ENCODE assay signal across 9 cellular contexts in the genomic region with DNA sequence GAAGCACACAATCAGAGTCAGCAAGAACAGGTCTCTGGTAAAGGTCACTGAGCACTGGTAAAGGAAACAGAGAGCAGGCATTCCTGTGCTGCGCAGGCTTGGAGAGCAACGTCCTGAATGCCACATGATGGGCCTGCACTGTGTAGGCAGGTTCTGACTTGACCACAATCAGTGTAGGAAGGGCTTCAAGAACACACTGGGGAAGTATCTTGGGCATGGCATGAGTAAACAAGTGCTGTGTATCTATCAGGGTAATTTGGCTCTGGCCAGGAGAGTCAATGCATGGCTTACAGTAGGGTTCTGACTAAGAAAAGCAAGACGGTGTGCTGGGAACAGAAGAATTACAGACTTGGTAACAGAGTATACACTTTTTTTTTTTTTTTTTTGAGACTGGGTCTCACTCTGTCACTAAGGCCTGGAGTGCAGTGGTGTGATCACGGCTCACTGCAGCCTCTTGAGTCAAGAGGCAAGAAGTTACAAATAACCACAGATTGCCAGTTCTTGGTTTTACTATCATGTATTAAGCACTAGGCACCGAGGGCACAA. TPM values are rescaled to one million over a fixed set of nuclear protein-coding genes. Genes with fewer than 3 reads are reported as not detected.
DNase-seq lines count a peak whose midpoint lies in the region; ATAC-seq and TF ChIP-seq lines count a peak whose summit lies in the region.
"Had no signal": no experiment of that assay in that cellular context is flagged by ENCODE, and none has a peak within 500 bp of the region (broad histone marks: within the 10 kb centered on the region; RNA-seq: fewer than 3 reads in every experiment).

No MANE protein-coding gene starts in this region.

- H3K4me3 ChIP-seq in left ventricle myocardium inferior: no peak overlapping the region

- TF ChIP-seq CTCF in WTC11 (IDR thresholded peaks at IDR 0.05) (no peak), left ventricle myocardium inferior (IDR thresholded peaks at IDR 0.05; ENCODE audit: borderline replicate concordance) (no peak)

- peak overlapping the region; percentile 98 for H3K27ac Mint-ChIP-seq in activated CD4-positive, alpha-beta T cell treated with anti-CD3 and anti-CD28 coated beads, Interleukin-2, amount 10 ng/mL, durations not matched to agents 24 days and 14 days
- peak overlapping the region; percentile 77 for H3K27ac Mint-ChIP-seq in WTC11
- peak overlapping the region; percentile 93 for H3K27ac Mint-ChIP-seq in stimulated activated naive CD8-positive, alpha-beta T cell treated with anti-CD3 and anti-CD28 coated beads, Interleukin-15, Interleukin-2, amounts not matched to agents 100 ng/mL and 50 ng/mL, for 24 hours

- ATAC-seq in WTC11: no peak

- POLR2A ChIA-PET in WTC11 (lab: Charles Lee): no interaction called here

- H3K36me3 ChIP-seq in left ventricle myocardium inferior: peaks cover 22% of the 10 kb centered on the region

- intact Hi-C loops in activated CD4-positive, alpha-beta T cell treated with anti-CD3 and anti-CD28 coated beads, Interleukin-2, amount 10 ng/mL, durations not matched to agents 24 days and 14 days (cut with micrococcal nuclease): loop anchor here (5.0 kb wide), 1 partner anchor 60 kb away; no protein-coding TSS in a partner anchor
- intact Hi-C loops in left ventricle myocardium inferior (cut with micrococcal nuclease): no loop called here

- peaks cover 89% of the 10 kb centered on the region for H3K4me1 Mint-ChIP-seq in activated CD4-positive, alpha-beta T cell treated with anti-CD3 and anti-CD28 coated beads, Interleukin-2, amount 10 ng/mL, durations not matched to agents 24 days and 14 days
- peaks cover 12% of the 10 kb centered on the region for H3K4me1 Mint-ChIP-seq in WTC11
- H3K4me1 Mint-ChIP-seq in stimulated activated naive CD8-positive, alpha-beta T cell treated with anti-CD3 and anti-CD28 coated beads, Interleukin-15, Interleukin-2, amounts not matched to agents 100 ng/mL and 50 ng/mL, for 24 hours (ENCODE audit: low read depth): peaks cover 100% of the 10 kb centered on the region

- peak; percentile 71 for DNase-seq in activated CD4-positive, alpha-beta T cell treated with anti-CD3 and anti-CD28 coated beads, Interleukin-2, amount 10 ng/mL, durations not matched to agents 24 days and 14 days
- DNase-seq in activated CD4-positive, alpha-beta T cell treated with anti-CD3 and anti-CD28 coated beads, Interleukin-2, amount 50 U/mL, for 4 hours: no peak
- DNase-seq in WTC11 (ENCODE audit: low spot score): no peak
- no peak for DNase-seq in left ventricle myocardium inferior
- DNase-seq in SHP77 (lab: John Stamatoyannopoulos, UW): no peak
- DNase-seq in RKO (ENCODE audit: low spot score): no peak
- DNase-seq in SIG-M5 (lab: John Stamatoyannopoulos, UW): no peak
- DNase-seq: NCI-H524 treated with DMSO at 0.1 percent for 48 hours had no signal

- no peaks in the 10 kb centered on the region for H3K27me3 Mint-ChIP-seq in activated CD4-positive, alpha-beta T cell treated with anti-CD3 and anti-CD28 coated beads, Interleukin-2, amount 10 ng/mL, durations not matched to agents 24 days and 14 days
- no peaks in the 10 kb centered on the region for H3K27me3 Mint-ChIP-seq in WTC11 (ENCODE audit: low read depth)
- H3K27me3 Mint-ChIP-seq in stimulated activated naive CD8-positive, alpha-beta T cell treated with anti-CD3 and anti-CD28 coated beads, Interleukin-15, Interleukin-2, amounts not matched to agents 100 ng/mL and 50 ng/mL, for 24 hours: no peaks in the 10 kb centered on the region

- H3K27me3 ChIP-seq in left ventricle myocardium inferior (ENCODE audit: low read depth): no peaks in the 10 kb centered on the region

- no peaks in the 10 kb centered on the region for H3K9me3 ChIP-seq in left ventricle myocardium inferior (replicated peaks)

- no peaks in the 10 kb centered on the region for H3K9me3 Mint-ChIP-seq in activated CD4-positive, alpha-beta T cell treated with anti-CD3 and anti-CD28 coated beads, Interleukin-2, amount 10 ng/mL, durations not matched to agents 24 days and 14 days
- H3K9me3 Mint-ChIP-seq in WTC11: no peaks in the 10 kb centered on the region
- no peaks in the 10 kb centered on the region for H3K9me3 Mint-ChIP-seq in stimulated activated naive CD8-positive, alpha-beta T cell treated with anti-CD3 and anti-CD28 coated beads, Interleukin-15, Interleukin-2, amounts not matched to agents 100 ng/mL and 50 ng/mL, for 24 hours

- peak overlapping the region; percentile 74 for H3K4me3 Mint-ChIP-seq in activated CD4-positive, alpha-beta T cell treated with anti-CD3 and anti-CD28 coated beads, Interleukin-2, amount 10 ng/mL, durations not matched to agents 24 days and 14 days
- H3K4me3 Mint-ChIP-seq in WTC11: no peak overlapping the region
- H3K4me3 Mint-ChIP-seq in stimulated activated naive CD8-positive, alpha-beta T cell treated with anti-CD3 and anti-CD28 coated beads, Interleukin-15, Interleukin-2, amounts not matched to agents 100 ng/mL and 50 ng/mL, for 24 hours: peak overlapping the region; percentile 42

- H3K4me1 ChIP-seq in left ventricle myocardium inferior: peaks cover 57% of the 10 kb centered on the region

- peak overlapping the region; percentile 78 for H3K27ac ChIP-seq in left ventricle myocardium inferior (replicated peaks)

- peaks cover 32% of the 10 kb centered on the region for H3K36me3 Mint-ChIP-seq in activated CD4-positive, alpha-beta T cell treated with anti-CD3 and anti-CD28 coated beads, Interleukin-2, amount 10 ng/mL, durations not matched to agents 24 days and 14 days (ENCODE audit: low read depth)
- peaks cover 7% of the 10 kb centered on the region for H3K36me3 Mint-ChIP-seq in WTC11
- H3K36me3 Mint-ChIP-seq in stimulated activated naive CD8-positive, alpha-beta T cell treated with anti-CD3 and anti-CD28 coated beads, Interleukin-15, Interleukin-2, amounts not matched to agents 100 ng/mL and 50 ng/mL, for 24 hours (ENCODE audit: low read depth): peaks cover 34% of the 10 kb centered on the region

- CTCF ChIA-PET in WTC11 (lab: Charles Lee): interaction anchor here (0.8 kb wide), 1 partner anchor 39 kb away, joined by 3 read pairs; no protein-coding TSS in a partner anchor

TF ChIP-seq in WTC11, 78 proteins besides CTCF, POLR2A, EP300 and RAD21:
- TF ChIP-seq RELA (CRISPR knock-in tag; IDR thresholded peaks at IDR 0.05; ENCODE audit: borderline replicate concordance): no peak

RNA-seq across cellular contexts. Expression of a gene that starts 30.6 kb away (rescaled TPM):
- total RNA-seq in activated CD4-positive, alpha-beta T cell treated with anti-CD3 and anti-CD28 coated beads, Interleukin-2, amount 10 ng/mL, durations not matched to agents 24 days and 14 days: 56.8 and 62.3 TPM in 2 replicates
- total RNA-seq in WTC11 (2021) (15.2 to 18.3 TPM (median 16.8 TPM) in 3 replicates), left ventricle myocardium inferior (11.7 TPM)

RNA-seq across cellular contexts. Expression of a gene that starts 45.5 kb away (rescaled TPM):
- not detected in 2 replicates for total RNA-seq in activated CD4-positive, alpha-beta T cell treated with anti-CD3 and anti-CD28 coated beads, Interleukin-2, amount 10 ng/mL, durations not matched to agents 24 days and 14 days
- total RNA-seq in WTC11 (2021) (not detected in 3 replicates), left ventricle myocardium inferior (not detected)
